Comparison of ENCODE assay signal across 22 cellular contexts in the genomic region with DNA sequence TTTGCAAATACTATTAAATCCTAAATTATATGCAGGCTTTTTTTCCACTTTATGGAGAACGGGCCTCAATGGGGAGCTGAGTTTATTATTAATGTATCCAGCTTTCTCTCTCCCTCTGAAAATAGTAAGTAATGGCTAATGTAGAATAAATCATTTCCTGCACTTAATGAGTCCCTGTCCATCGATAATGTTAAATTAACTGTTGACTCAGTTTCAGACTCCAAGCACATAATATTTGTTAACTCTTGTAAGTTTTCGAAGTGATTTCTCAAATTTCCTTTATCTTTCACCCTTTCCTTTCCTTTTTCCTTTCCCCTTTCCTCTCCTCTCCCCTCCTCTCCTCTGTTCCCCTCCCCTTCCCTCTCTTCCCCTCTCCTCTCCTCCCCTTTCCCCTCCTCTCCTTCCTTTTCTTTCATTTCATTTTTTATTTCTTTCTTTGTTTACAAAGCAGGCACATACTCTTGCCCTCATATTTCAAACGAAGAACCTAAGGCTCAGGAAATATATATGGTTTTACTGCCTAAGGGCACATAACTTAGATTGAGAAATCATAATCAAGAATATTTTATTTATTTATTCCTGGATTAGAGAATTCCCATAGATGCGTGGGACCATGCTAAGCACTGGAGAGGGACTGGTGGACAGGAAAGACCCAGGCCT.
DNase-seq lines count a peak whose midpoint lies in the region; ATAC-seq lines count a peak whose summit lies in the region.
"Had no signal": no experiment of that assay in that cellular context is flagged by ENCODE, and none has a peak within 500 bp of the region (broad histone marks: within the 10 kb centered on the region; RNA-seq: fewer than 3 reads in every experiment).

No MANE protein-coding gene starts in this region.

- H3K36me3 ChIP-seq in ACC112 (ENCODE audit: insufficient read depth, low read length): no peaks in the 10 kb centered on the region
- no peaks in the 10 kb centered on the region for H3K36me3 ChIP-seq in SK-N-MC (ENCODE audit: insufficient read depth, low read length)
- H3K36me3 ChIP-seq: BE2C; BLaER1 treated with 17β-estradiol and CSF1 and Interleukin-3, amounts not matched to agents 10 nM and 100 nM; HAP-1 had no signal

- ATAC-seq in HG03571 (IDR thresholded peaks at IDR 0.05; ENCODE audit: unreplicated experiment) (no peak), GM18520 (IDR thresholded peaks at IDR 0.05; ENCODE audit: unreplicated experiment) (no peak)

- H3K4me3 ChIP-seq in ACC112 (ENCODE audit: low read depth, low read length) (no peak overlapping the region), SK-N-MC (peak overlapping the region; percentile 57)
- H3K4me3 ChIP-seq: BLaER1 treated with 17β-estradiol and CSF1 and Interleukin-3, amounts not matched to agents 10 nM and 100 nM; HAP-1 had no signal

- peak overlapping the region; percentile 17 for H2AFZ ChIP-seq in ACC112 (ENCODE audit: low read length, unreplicated experiment)

- no peaks in the 10 kb centered on the region for H3K27me3 ChIP-seq in ACC112 (ENCODE audit: insufficient read depth, low read length)
- H3K27me3 ChIP-seq: BE2C; BLaER1 treated with 17β-estradiol and CSF1 and Interleukin-3, amounts not matched to agents 10 nM and 100 nM had no signal

- H3K9me3 ChIP-seq in SK-N-MC (ENCODE audit: low read depth, low read length): no peaks in the 10 kb centered on the region
- H3K9me3 ChIP-seq: BE2C; BLaER1 treated with 17β-estradiol and CSF1 and Interleukin-3, amounts not matched to agents 10 nM and 100 nM; HAP-1 had no signal

- DNase-seq in NCI-H146 (lab: John Stamatoyannopoulos, UW) (peak; percentile 4), NCI-H146 treated with DMSO at 0.1 percent for 48 hours (lab: John Stamatoyannopoulos, UW; ENCODE audit: unreplicated experiment) (no peak), NCI-H748 (lab: John Stamatoyannopoulos, UW; ENCODE audit: unreplicated experiment) (peak; percentile 38), SK-N-MC (ENCODE audit: low read depth, low spot score) (peak; percentile 80)
- DNase-seq in stimulated activated CD4-positive, alpha-beta T cell treated with anti-CD3 and anti-CD28 coated beads, Interleukin-4, amount 100 ng/mL, for 1 hour: no peak
- DNase-seq: ACHN; AML-193; BE2C; CD4-positive, alpha-beta T cell; CD8-positive, alpha-beta memory T cell; DMS 273 treated with DMSO at 0.1 percent for 48 hours; DMS79; EL; GF-D8; GOT3; HFFc6 had no signal

- H3K79me2 ChIP-seq in ACC112 (ENCODE audit: control insufficient read depth, insufficient read depth, low read length, unreplicated experiment): no peaks in the 10 kb centered on the region

- H3K9ac ChIP-seq in SK-N-MC (ENCODE audit: insufficient read length): peak overlapping the region; percentile 49
- H3K9ac ChIP-seq: BLaER1 treated with 17β-estradiol and CSF1 and Interleukin-3, amounts not matched to agents 10 nM and 100 nM had no signal

- H3K27ac ChIP-seq in ACC112 (ENCODE audit: low read depth, low read length): no peak overlapping the region
- peak overlapping the region; percentile 82 for H3K27ac ChIP-seq in SK-N-MC
- H3K27ac ChIP-seq: 22Rv1; BLaER1 treated with 17β-estradiol and CSF1 and Interleukin-3, amounts not matched to agents 10 nM and 100 nM had no signal

- H3K4me1 ChIP-seq in ACC112 (ENCODE audit: control insufficient read depth, insufficient read depth, low read length, unreplicated experiment): peaks cover 11% of the 10 kb centered on the region
- H3K4me1 ChIP-seq: BLaER1 treated with 17β-estradiol and CSF1 and Interleukin-3, amounts not matched to agents 10 nM and 100 nM; HAP-1 had no signal

Comparison
In these comparisons a context has a peak if more than half of its experiments do, and no peak if none do; other contexts are left out.
1. DNase-seq: peak in NCI-H146 (single experiment), NCI-H748 (single experiment) and SK-N-MC (single experiment); none in NCI-H146 treated with DMSO at 0.1 percent for 48 hours (single experiment) and stimulated activated CD4-positive, alpha-beta T cell treated with anti-CD3 and anti-CD28 coated beads, Interleukin-4, amount 100 ng/mL, for 1 hour (single experiment).